Comparison of ENCODE assay signal across 14 cellular contexts in the genomic region with DNA sequence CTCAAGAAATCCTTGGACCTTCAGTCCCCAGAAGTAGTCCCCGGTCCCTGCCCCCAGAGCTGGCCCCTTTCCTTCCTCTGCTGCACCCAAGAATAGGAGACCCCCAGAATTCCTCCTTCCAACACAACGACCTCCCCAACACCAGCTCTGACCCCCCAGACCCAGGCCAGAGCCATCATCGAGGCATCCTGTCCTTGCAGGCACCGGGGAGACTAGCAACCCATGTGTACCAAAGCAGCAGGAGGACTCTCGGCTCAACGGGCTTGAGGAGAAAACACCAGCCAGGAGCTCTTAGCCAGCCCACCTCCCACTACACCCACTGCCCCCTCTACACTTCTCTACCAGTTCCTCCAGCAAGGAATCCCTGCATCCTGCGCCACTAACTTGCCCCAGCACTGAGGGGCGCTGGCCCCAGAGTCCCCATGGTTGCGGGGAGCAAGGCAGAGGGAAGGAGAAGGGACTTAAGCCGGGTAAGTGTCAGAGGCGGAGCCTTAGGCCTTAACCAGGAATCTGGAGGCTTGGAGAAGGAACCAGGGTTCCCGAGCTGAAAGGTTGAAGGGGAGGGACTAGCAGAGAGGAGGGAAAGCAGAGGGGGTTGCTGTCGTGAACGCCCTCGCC. TPM values are rescaled to one million over a fixed set of nuclear protein-coding genes. Genes with fewer than 3 reads are reported as not detected.
DNase-seq lines count a peak whose midpoint lies in the region; ATAC-seq and TF ChIP-seq lines count a peak whose summit lies in the region.
"Had no signal": no experiment of that assay in that cellular context is flagged by ENCODE, and none has a peak within 500 bp of the region (broad histone marks: within the 10 kb centered on the region; RNA-seq: fewer than 3 reads in every experiment).

No MANE protein-coding gene starts in this region.

- peak overlapping the region; percentile 92 for H3K27ac ChIP-seq in substantia nigra (ENCODE audit: low read depth, low read length, poor library complexity, severe bottlenecking)
- H3K27ac ChIP-seq: 22Rv1 had no signal

- in situ Hi-C loops in ACHN (cut with HindIII; ENCODE audit: low pct_ligation_motif_present, low pct_unique_long_range_greater_than_20kb, low sequenced_read_pairs): no loop called here

- intact Hi-C loops in dendritic cell treated with granulocyte-macrophage colony-stimulating factor and Interleukin-4, amounts not matched to agents 40 ng/mL and 50 ng/mL, for 4 days (cut with micrococcal nuclease): loop anchor here (10.0 kb wide), 1 partner anchor 188 kb away; no protein-coding TSS in a partner anchor

- H3K36me3 Mint-ChIP-seq in dendritic cell treated with granulocyte-macrophage colony-stimulating factor and Interleukin-4, amounts not matched to agents 40 ng/mL and 50 ng/mL, for 4 days (ENCODE audit: low read depth): no peaks in the 10 kb centered on the region
- no peaks in the 10 kb centered on the region for H3K36me3 Mint-ChIP-seq in mesothelial cell of epicardium

- H3K27ac Mint-ChIP-seq in dendritic cell treated with granulocyte-macrophage colony-stimulating factor and Interleukin-4, amounts not matched to agents 40 ng/mL and 50 ng/mL, for 4 days: no peak overlapping the region
- no peak overlapping the region for H3K27ac Mint-ChIP-seq in mesothelial cell of epicardium
- H3K27ac Mint-ChIP-seq: activated CD8-positive, alpha-beta T cell treated with anti-CD3 and anti-CD28 coated beads, Interleukin-2, amount 10 ng/mL, durations not matched to agents 7 days and 5 days; T-helper 1 cell treated with Interleukin-12 subunit alpha and Interleukin-12 subunit beta and Interleukin-4 antibody, amounts not matched to agents 30 μg/mL and 1 μg/mL, for 36 hours had no signal

- H3K27me3 Mint-ChIP-seq in dendritic cell treated with granulocyte-macrophage colony-stimulating factor and Interleukin-4, amounts not matched to agents 40 ng/mL and 50 ng/mL, for 4 days: peaks cover 60% of the 10 kb centered on the region
- peaks cover 86% of the 10 kb centered on the region for H3K27me3 Mint-ChIP-seq in mesothelial cell of epicardium (ENCODE audit: low read depth)

- H3K9me3 Mint-ChIP-seq in dendritic cell treated with granulocyte-macrophage colony-stimulating factor and Interleukin-4, amounts not matched to agents 40 ng/mL and 50 ng/mL, for 4 days: no peaks in the 10 kb centered on the region
- H3K9me3 Mint-ChIP-seq in mesothelial cell of epicardium: no peaks in the 10 kb centered on the region
- H3K9me3 Mint-ChIP-seq: T-helper 1 cell treated with Interleukin-12 subunit alpha and Interleukin-12 subunit beta and Interleukin-4 antibody, amounts not matched to agents 30 μg/mL and 1 μg/mL, for 36 hours had no signal

- H3K4me1 Mint-ChIP-seq in dendritic cell treated with granulocyte-macrophage colony-stimulating factor and Interleukin-4, amounts not matched to agents 40 ng/mL and 50 ng/mL, for 4 days (ENCODE audit: low read depth): peaks cover 66% of the 10 kb centered on the region
- H3K4me1 Mint-ChIP-seq in mesothelial cell of epicardium: peaks cover 17% of the 10 kb centered on the region

- ATAC-seq in HG02678 (IDR thresholded peaks at IDR 0.05; ENCODE audit: unreplicated experiment): no peak

- TF ChIP-seq CTCF in mesothelial cell of epicardium (IDR thresholded peaks at IDR 0.05; ENCODE audit: unreplicated experiment): no peak

- DNase-seq in NCI-H82 (lab: John Stamatoyannopoulos, UW) (peak; percentile 4), NCI-H82 treated with DMSO at 0.1 percent for 48 hours (lab: John Stamatoyannopoulos, UW; ENCODE audit: unreplicated experiment) (no peak), mesothelial cell of epicardium (ENCODE audit: low spot score in 2 of 2, unreplicated experiment in 2 of 2) (no peak), substantia nigra (lab: John Stamatoyannopoulos, UW) (no peak), GM19240 (ENCODE audit: insufficient read length, low spot score) (no peak), ACHN (no peak)
- DNase-seq: activated CD8-positive, alpha-beta T cell treated with anti-CD3 and anti-CD28 coated beads, Interleukin-2, amount 10 ng/mL, durations not matched to agents 7 days and 5 days; activated naive CD4-positive, alpha-beta T cell treated with anti-CD3 and anti-CD28 coated beads, Interleukin-2, amount 50 U/mL, for 16 hours; foreskin fibroblast; MM.1S had no signal

- H3K4me3 Mint-ChIP-seq in dendritic cell treated with granulocyte-macrophage colony-stimulating factor and Interleukin-4, amounts not matched to agents 40 ng/mL and 50 ng/mL, for 4 days: peak overlapping the region; percentile 55
- peak overlapping the region; percentile 45 for H3K4me3 Mint-ChIP-seq in mesothelial cell of epicardium
- H3K4me3 Mint-ChIP-seq: activated CD8-positive, alpha-beta T cell treated with anti-CD3 and anti-CD28 coated beads, Interleukin-2, amount 10 ng/mL, durations not matched to agents 7 days and 5 days; T-helper 1 cell treated with Interleukin-12 subunit alpha and Interleukin-12 subunit beta and Interleukin-4 antibody, amounts not matched to agents 30 μg/mL and 1 μg/mL, for 36 hours had no signal

RNA-seq across cellular contexts. Expression of a gene that starts 3.9 kb away (rescaled TPM):
- 0.11 to 0.54 TPM (median 0.22 TPM) in 3 replicates for total RNA-seq in mesothelial cell of epicardium
- total RNA-seq: activated CD8-positive, alpha-beta T cell treated with anti-CD3 and anti-CD28 coated beads, Interleukin-2, amount 10 ng/mL, durations not matched to agents 7 days and 5 days had no signal
